In the genomic region with DNA sequence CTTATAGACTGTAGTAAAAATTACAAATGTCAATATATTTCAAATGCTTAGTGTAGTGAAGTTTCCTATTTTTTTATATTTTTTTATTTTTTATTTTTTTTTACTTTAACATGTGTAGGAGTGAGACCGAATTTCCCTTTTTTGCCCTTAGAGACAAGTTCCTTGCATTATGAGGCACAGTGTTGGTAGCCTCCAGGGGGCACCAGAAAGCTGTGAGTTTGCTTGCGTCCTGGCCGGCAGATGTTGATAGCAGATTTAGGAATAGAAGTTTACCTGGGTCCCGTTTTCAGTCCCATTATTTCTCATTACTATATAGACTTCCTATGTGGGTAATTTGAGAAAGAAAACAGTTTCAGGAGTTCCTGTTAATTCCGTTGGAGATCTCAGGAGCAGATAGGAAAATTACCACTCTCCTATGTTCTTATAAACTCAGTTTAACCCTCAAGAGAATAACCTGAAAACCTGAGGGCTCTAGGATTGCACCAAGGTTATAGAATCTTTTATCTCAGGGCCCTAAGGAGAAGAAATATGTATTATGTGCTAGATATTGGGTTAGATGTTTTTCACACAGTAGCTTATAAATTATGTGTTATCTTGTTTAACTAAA, we compare ENCODE assay signal across 8 cellular contexts.
DNase-seq lines count a peak whose midpoint lies in the region; ATAC-seq, FAIRE-seq and TF ChIP-seq lines count a peak whose summit lies in the region.

No MANE protein-coding gene starts in this region.

- WGBS in hepatocyte (ENCODE audit: low lambda C conversion rate, missing lambda C conversion rate): 12% methylated on average over 5 of the region's 5 CpGs

- H3K4me3 ChIP-seq in PC-3 (ENCODE audit: low read length) (no peak overlapping the region), hepatocyte (no peak overlapping the region)

- H2AFZ ChIP-seq in PC-3 (ENCODE audit: low read length) (no peak overlapping the region), hepatocyte (no peak overlapping the region)

- H3K27ac ChIP-seq in PC-3 (ENCODE audit: low read length) (no peak overlapping the region), hepatocyte (no peak overlapping the region)

- no peaks in the 10 kb centered on the region for H3K27me3 ChIP-seq in PC-3 (ENCODE audit: low read length)
- no peaks in the 10 kb centered on the region for H3K27me3 ChIP-seq in hepatocyte

- H3K36me3 ChIP-seq in PC-3 (ENCODE audit: low read depth, low read length): no peaks in the 10 kb centered on the region
- H3K36me3 ChIP-seq in hepatocyte (replicated peaks; ENCODE audit: insufficient read depth, low read depth): no peaks in the 10 kb centered on the region

- no peaks in the 10 kb centered on the region for H3F3A ChIP-seq in PC-3 (ENCODE audit: low read length, unreplicated experiment)

- no peak overlapping the region for H3K9ac ChIP-seq in PC-3 (ENCODE audit: low read length)

- BruUV-seq in PC-3 (replicated peaks; lab: Mats Ljungman, UMichigan): no TSS peak

- H3K79me2 ChIP-seq in PC-3 (ENCODE audit: low read length) (no peaks in the 10 kb centered on the region), hepatocyte (no peaks in the 10 kb centered on the region)

- peak; percentile 78 for TF ChIP-seq CTCF in PC-3 (conservative IDR thresholded peaks at IDR 0.05; ENCODE audit: low read depth, low read length)
- TF ChIP-seq CTCF in hepatocyte (IDR thresholded peaks at IDR 0.05; ENCODE audit: poor library complexity): peak; percentile 93

- H3K4me2 ChIP-seq in PC-3 (ENCODE audit: low read length) (no peak overlapping the region), hepatocyte (no peak overlapping the region)

- no peaks in the 10 kb centered on the region for H3K9me3 ChIP-seq in PC-3 (ENCODE audit: low read length)
- H3K9me3 ChIP-seq in hepatocyte (ENCODE audit: low read depth): no peaks in the 10 kb centered on the region

- FAIRE-seq in G401.6 (lab: Jason Lieb, UNC) (peak; percentile 89), HTR-8/SVneo (lab: Jason Lieb, UNC) (no peak)

- DNase-seq in HTR-8/SVneo (ENCODE audit: insufficient read length, low spot score) (peak; percentile 32), PC-3 (peak; percentile 84), amniotic epithelial cell (ENCODE audit: low read depth) (peak; percentile 58), hepatocyte (ENCODE audit: low spot score) (peak; percentile 81), NCI-H128 (lab: John Stamatoyannopoulos, UW; ENCODE audit: unreplicated experiment) (no peak)
- DNase-seq in stimulated activated CD4-positive, alpha-beta T cell treated with anti-CD3 and anti-CD28 coated beads, Interleukin-12 subunit alpha, Interleukin-12 subunit beta, amount 100 ng/mL, for 4 hours: peak; percentile 37

- no peaks in the 10 kb centered on the region for H4K20me1 ChIP-seq in PC-3 (ENCODE audit: low read length)
- no peaks in the 10 kb centered on the region for H4K20me1 ChIP-seq in hepatocyte (ENCODE audit: insufficient read depth, poor library complexity, severe bottlenecking)

- peak; percentile 87 for ATAC-seq in GM21529 (IDR thresholded peaks at IDR 0.05; ENCODE audit: unreplicated experiment)
- peak; percentile 88 for ATAC-seq in PC-3

- intact Hi-C loops in PC-3 (cut with micrococcal nuclease): loop anchor here (1.0 to 2.0 kb wide), 2 partner anchors 329 to 655 kb away; no protein-coding TSS in a partner anchor

- POLR2A ChIA-PET in PC-3 (lab: Charles Lee; ENCODE audit: unreplicated experiment): no interaction called here

- no peaks in the 10 kb centered on the region for H3K4me1 ChIP-seq in PC-3 (ENCODE audit: insufficient read depth, low read length)
- H3K4me1 ChIP-seq in hepatocyte (ENCODE audit: insufficient read depth): no peaks in the 10 kb centered on the region

- CTCF ChIA-PET in PC-3 (lab: Charles Lee): no interaction called here

- H3K9me2 ChIP-seq in PC-3 (replicated peaks; ENCODE audit: low read length): no peaks in the 10 kb centered on the region
- no peaks in the 10 kb centered on the region for H3K9me2 ChIP-seq in hepatocyte (replicated peaks; ENCODE audit: insufficient read depth)
